11 cellular contexts compared by ENCODE assay signal in genomic region chr4:180081072-180081471, GRCh38.
DNase-seq lines count a peak whose midpoint lies in the region; TF ChIP-seq lines count a peak whose summit lies in the region.
"Had no signal": no experiment of that assay in that cellular context is flagged by ENCODE, and none has a peak within 500 bp of the region (broad histone marks: within the 10 kb centered on the region; RNA-seq: fewer than 3 reads in every experiment).

No MANE protein-coding gene starts in this region.

- CTCF ChIA-PET in Caco-2 (lab: Charles Lee), result no interaction called here

- no TSS peak for BruUV-seq in Caco-2 (replicated peaks; lab: Mats Ljungman, UMichigan)

- POLR2A ChIA-PET in Caco-2 (lab: Charles Lee), result interaction anchor here (0.5 kb wide), 1 partner anchor 12 kb away, joined by 3 read pairs; no protein-coding TSS in a partner anchor

- no peaks in the 10 kb centered on the region for H3K27me3 ChIP-seq in Caco-2 (replicated peaks; ENCODE audit: control insufficient read depth, insufficient read depth, low read length)

- DNase-seq in Caco-2, result peak in 1 of 2 experiments; percentile 30
- peak; percentile 19 for DNase-seq in NCI-H146 treated with DMSO at 0.1 percent for 48 hours (lab: John Stamatoyannopoulos, UW; ENCODE audit: unreplicated experiment)
- peak; percentile 33 for DNase-seq in left kidney (ENCODE audit: low read depth, low spot score)
- no peak for DNase-seq in progenitor cell of endocrine pancreas (ENCODE audit: low spot score, unreplicated experiment)
- DNase-seq in glutamatergic neuron, result no peak
- DNase-seq in NCI-H510A treated with DMSO at 0.1 percent for 48 hours (lab: John Stamatoyannopoulos, UW), result no peak
- no peak for DNase-seq in DMS153 treated with DMSO at 0.1 percent for 48 hours (lab: John Stamatoyannopoulos, UW; ENCODE audit: unreplicated experiment)
- no peak for DNase-seq in NCI-H2171 treated with DMSO at 0.1 percent for 48 hours (lab: John Stamatoyannopoulos, UW)
- DNase-seq: CD8-positive, alpha-beta T cell; COR-L47 had no signal

- H3K9me3 Mint-ChIP-seq in Caco-2 (ENCODE audit: unreplicated experiment) (no peaks in the 10 kb centered on the region), progenitor cell of endocrine pancreas (ENCODE audit: low read depth) (peaks cover 6% of the 10 kb centered on the region), glutamatergic neuron (ENCODE audit: unreplicated experiment) (no peaks in the 10 kb centered on the region)
- H3K9me3 Mint-ChIP-seq: CD14-positive monocyte; CD8-positive, alpha-beta T cell had no signal

- H3K4me3 Mint-ChIP-seq in Caco-2 (ENCODE audit: unreplicated experiment) (peak overlapping the region; percentile 14), progenitor cell of endocrine pancreas (ENCODE audit: low read depth) (peak overlapping the region; percentile 17), glutamatergic neuron (ENCODE audit: unreplicated experiment) (no peak overlapping the region)
- H3K4me3 Mint-ChIP-seq: CD14-positive monocyte; CD8-positive, alpha-beta T cell had no signal

- H3K27ac Mint-ChIP-seq in Caco-2 (ENCODE audit: unreplicated experiment), result no peak overlapping the region
- H3K27ac Mint-ChIP-seq in progenitor cell of endocrine pancreas, result peak overlapping the region; percentile 30
- H3K27ac Mint-ChIP-seq in glutamatergic neuron (ENCODE audit: unreplicated experiment), result no peak overlapping the region
- H3K27ac Mint-ChIP-seq: CD14-positive monocyte; CD8-positive, alpha-beta T cell had no signal

- H3K4me1 Mint-ChIP-seq in Caco-2 (ENCODE audit: low read depth, unreplicated experiment) (peaks cover 5% of the 10 kb centered on the region), progenitor cell of endocrine pancreas (ENCODE audit: low read depth) (peaks cover 35% of the 10 kb centered on the region), glutamatergic neuron (ENCODE audit: low read depth, unreplicated experiment) (peaks cover 2% of the 10 kb centered on the region)
- H3K4me1 Mint-ChIP-seq: CD14-positive monocyte had no signal

- no peak overlapping the region for H3K4me3 ChIP-seq in Caco-2 (ENCODE audit: low read depth, low read length)

- H3K36me3 Mint-ChIP-seq in Caco-2 (ENCODE audit: insufficient read depth, unreplicated experiment) (no peaks in the 10 kb centered on the region), progenitor cell of endocrine pancreas (ENCODE audit: insufficient read depth) (peaks cover 3% of the 10 kb centered on the region), glutamatergic neuron (ENCODE audit: unreplicated experiment) (no peaks in the 10 kb centered on the region)
- H3K36me3 Mint-ChIP-seq: CD14-positive monocyte; CD8-positive, alpha-beta T cell had no signal

- H3K27me3 Mint-ChIP-seq in Caco-2 (ENCODE audit: insufficient read depth, unreplicated experiment), result no peaks in the 10 kb centered on the region
- peaks cover 8% of the 10 kb centered on the region for H3K27me3 Mint-ChIP-seq in progenitor cell of endocrine pancreas
- H3K27me3 Mint-ChIP-seq in glutamatergic neuron (ENCODE audit: unreplicated experiment), result no peaks in the 10 kb centered on the region

- H3K36me3 ChIP-seq in Caco-2 (ENCODE audit: control insufficient read depth, insufficient read depth, low read length), result no peaks in the 10 kb centered on the region

- intact Hi-C loops in Caco-2 (cut with micrococcal nuclease; ENCODE audit: unreplicated experiment), result loop anchor here (2.0 to 5.0 kb wide), 2 partner anchors 22 to 41 kb away; no protein-coding TSS in a partner anchor

- H3K4me1 ChIP-seq in Caco-2, result peaks cover 22% of the 10 kb centered on the region

- no peaks in the 10 kb centered on the region for H3K9me3 ChIP-seq in Caco-2

- TF ChIP-seq CTCF in Caco-2 (IDR thresholded peaks at IDR 0.05; ENCODE audit: insufficient read depth in 1 of 2, low read depth in 1 of 2, low read length in 1 of 2, severe bottlenecking in 1 of 2, unreplicated experiment in 1 of 2), result no peak
- no peak for TF ChIP-seq CTCF in progenitor cell of endocrine pancreas (IDR thresholded peaks at IDR 0.05; ENCODE audit: unreplicated experiment)
- no peak for TF ChIP-seq CTCF in glutamatergic neuron (IDR thresholded peaks at IDR 0.05; ENCODE audit: partially characterized antibody, unreplicated experiment)

Comparison
In these comparisons a context has a peak if more than half of its experiments do, and no peak if none do; other contexts are left out.
1. DNase-seq: peak in NCI-H146 treated with DMSO at 0.1 percent for 48 hours (single experiment) and left kidney (single experiment); none in progenitor cell of endocrine pancreas (single experiment), glutamatergic neuron (single experiment), NCI-H510A treated with DMSO at 0.1 percent for 48 hours (single experiment), DMS153 treated with DMSO at 0.1 percent for 48 hours (single experiment) and NCI-H2171 treated with DMSO at 0.1 percent for 48 hours (single experiment).